In the genomic region with DNA sequence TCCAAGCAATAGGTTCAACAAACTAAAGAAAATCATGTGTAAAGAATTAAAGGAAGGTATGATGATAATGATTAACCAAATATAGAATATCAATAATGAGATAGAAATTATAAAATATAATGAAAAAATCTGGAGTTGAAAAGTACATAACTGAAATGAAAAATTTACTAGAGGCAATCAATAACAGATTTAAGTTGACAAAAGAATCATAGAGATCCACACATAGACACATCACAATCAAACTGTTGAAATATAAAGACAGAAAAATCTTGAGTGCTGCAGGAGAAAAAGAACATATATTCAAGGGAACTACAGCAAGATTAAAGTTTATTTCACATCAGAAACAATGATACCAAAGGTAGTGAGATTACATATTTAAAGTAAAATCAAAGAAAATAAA, we compare ENCODE assay signal across 26 cellular contexts.
"Had no signal": no experiment of that assay in that cellular context is flagged by ENCODE, and none has a peak within 500 bp of the region (broad histone marks: within the 10 kb centered on the region; RNA-seq: fewer than 3 reads in every experiment).

No MANE protein-coding gene starts in this region.

- H3K4me1 ChIP-seq: neural progenitor cell, parathyroid adenoma, psoas muscle, right lobe of liver, sigmoid colon, stomach, thyroid gland, tibial nerve, upper lobe of left lung, vagina had no signal

- FAIRE-seq: small intestine, urothelium cell line had no signal

- ATAC-seq: natural killer cell; psoas muscle; right cardiac atrium; right lobe of liver; stimulated activated effector memory CD8-positive, alpha-beta T cell treated with anti-CD3 and anti-CD28 coated beads, Interleukin-12 subunit alpha, Interleukin-12 subunit beta, amount 100 ng/mL, for 72 hours; stimulated activated naive B cell treated with anti-CD40 and anti-IgM and Interleukin-4, amounts not matched to agents 10 μg/mL and 1 μg/mL and 100 μg/mL, for 72 hours had no signal

- H3K4me3 ChIP-seq: neural progenitor cell, ovary, psoas muscle, right lobe of liver, sigmoid colon, stomach, thoracic aorta, thyroid gland, tibial nerve, upper lobe of left lung, vagina had no signal

- H3K27ac ChIP-seq: neural progenitor cell, ovary, parathyroid adenoma, psoas muscle, right lobe of liver, sigmoid colon, stomach, thoracic aorta, thyroid gland, tibial nerve, upper lobe of left lung, vagina had no signal

- H3K9me3 ChIP-seq: ovary, right lobe of liver, thyroid gland had no signal

- DNase-seq: natural killer cell; occipital lobe; ovary; posterior cingulate gyrus; psoas muscle; right cardiac atrium; right lobe of liver; sigmoid colon; small intestine; stimulated activated CD4-positive, alpha-beta T cell treated with anti-CD3 and anti-CD28 coated beads, Interleukin-15, amount 100 ng/mL, for 24 hours; stimulated activated CD4-positive, alpha-beta T cell treated with anti-CD3 and anti-CD28 coated beads, Interleukin-2, amount 100 ng/mL, for 24 hours; stimulated activated CD4-positive, alpha-beta T cell treated with anti-CD3 and anti-CD28 coated beads, Interleukin-2, amount 100 ng/mL, for 48 hours; stimulated activated CD4-positive, alpha-beta T cell treated with anti-CD3 and anti-CD28 coated beads, Interleukin-4, amount 100 ng/mL, for 24 hours; stimulated activated naive B cell treated with anti-CD40 and anti-IgM and Interleukin-4, amounts not matched to agents 10 μg/mL and 1 μg/mL and 100 μg/mL, for 72 hours; stimulated activated naive CD4-positive, alpha-beta T cell treated with Interleukin-2 at 50 U/mL for 16 hours; stomach; thyroid gland; trophoblast cell; upper lobe of left lung had no signal

- H3K36me3 ChIP-seq: neural progenitor cell, ovary, right lobe of liver, sigmoid colon, stomach, thoracic aorta, thyroid gland, tibial nerve, upper lobe of left lung, vagina had no signal
